1 cellular context compared by ENCODE assay signal in genomic region chr3:11910971-11911531, GRCh38.
TF ChIP-seq lines count a peak whose summit lies in the region.

No MANE protein-coding gene starts in this region.

TF ChIP-seq in HCT116, 20 proteins besides CTCF, POLR2A, EP300 and RAD21 (continued from another document):
- no peak for TF ChIP-seq ZFX (IDR thresholded peaks at IDR 0.05)
- no peak for TF ChIP-seq MAX (IDR thresholded peaks at IDR 0.05)
- no peak for TF ChIP-seq YY1 (IDR thresholded peaks at IDR 0.05; ENCODE audit: extremely low read depth, insufficient replicate concordance, low read depth, low read length)
- no peak for TF ChIP-seq ELF1 (IDR thresholded peaks at IDR 0.05; ENCODE audit: borderline replicate concordance, low read depth)
- TF ChIP-seq CBX3 (IDR thresholded peaks at IDR 0.05; ENCODE audit: low read depth): no peak
- TF ChIP-seq TCF7L2 (IDR thresholded peaks at IDR 0.05; ENCODE audit: borderline replicate concordance, extremely low read depth, insufficient read depth, insufficient read length): no peak
- no peak for TF ChIP-seq REST (IDR thresholded peaks at IDR 0.05; ENCODE audit: low read depth)
- TF ChIP-seq EZH2 (IDR thresholded peaks at IDR 0.05): no peak
- no peak for TF ChIP-seq CEBPB (IDR thresholded peaks at IDR 0.05; ENCODE audit: low read depth)
